ENCODE assay signal across 1 cellular context in genomic region chr4:39353478-39354177, GRCh38.
TF ChIP-seq lines count a peak whose summit lies in the region.

No MANE protein-coding gene starts in this region.

TF ChIP-seq in HepG2, 621 proteins besides CTCF, POLR2A, EP300 and RAD21:
- TF ChIP-seq ZNF382 (CRISPR knock-in tag; IDR thresholded peaks at IDR 0.05; ENCODE audit: borderline replicate concordance): no peak
- TF ChIP-seq GATA4 (IDR thresholded peaks at IDR 0.05; ENCODE audit: borderline replicate concordance, low read depth): no peak
- no peak for TF ChIP-seq ATF6 (CRISPR knock-in tag; conservative IDR thresholded peaks at IDR 0.05)
- no peak for TF ChIP-seq MEIS1 (CRISPR knock-in tag; IDR thresholded peaks at IDR 0.05; ENCODE audit: borderline replicate concordance)
- no peak for TF ChIP-seq CCAR2 (optimal IDR thresholded peaks at IDR 0.05; ENCODE audit: low read depth, low read length)
- peak; percentile 25 for TF ChIP-seq HNRNPK (IDR thresholded peaks at IDR 0.05; ENCODE audit: low read depth, low read length, poor library complexity, severe bottlenecking)
- peak; percentile 80 for TF ChIP-seq ZNF652 (CRISPR knock-in tag; IDR thresholded peaks at IDR 0.05; ENCODE audit: borderline replicate concordance, low read depth)
- TF ChIP-seq KDM6A (CRISPR knock-in tag; IDR thresholded peaks at IDR 0.05; ENCODE audit: low read depth): no peak
